ENCODE assay signal across 9 cellular contexts in genomic region chr4:48483777-48484493, GRCh38. TPM values are rescaled to one million over a fixed set of nuclear protein-coding genes. Genes with fewer than 3 reads are reported as not detected.
DNase-seq lines count a peak whose midpoint lies in the region; ATAC-seq, FAIRE-seq and TF ChIP-seq lines count a peak whose summit lies in the region.
"Had no signal": no experiment of that assay in that cellular context is flagged by ENCODE, and none has a peak within 500 bp of the region (broad histone marks: within the 10 kb centered on the region; RNA-seq: fewer than 3 reads in every experiment).

No MANE protein-coding gene starts in this region.

- peaks cover 6 to 11% of the 10 kb centered on the region in 2 donors for H3K4me1 Mint-ChIP-seq in effector memory CD8-positive, alpha-beta T cell (ENCODE audit: low read depth in 2 of 2)

- no peak overlapping the region for H3K27ac ChIP-seq in neutrophil

- no peaks in the 10 kb centered on the region for H3K9me3 ChIP-seq in neutrophil

- H3K4me3 Mint-ChIP-seq in effector memory CD8-positive, alpha-beta T cell, result peak overlapping the region; percentile 68 to 72

- ATAC-seq in effector memory CD8-positive, alpha-beta T cell (replicated peaks), result peak; percentile 66

- peak; percentile 75 for DNase-seq in D341Med (ENCODE audit: low spot score)
- peak; percentile 36 for DNase-seq in NCI-H69 (lab: John Stamatoyannopoulos, UW)
- no peak for DNase-seq in effector memory CD8-positive, alpha-beta T cell
- DNase-seq in SHP77 (lab: John Stamatoyannopoulos, UW), result no peak
- DNase-seq in T-helper 9 cell, result no peak
- no peak for DNase-seq in GM12891 (ENCODE audit: insufficient read length, low spot score)
- no peak for DNase-seq in kidney tubule cell (ENCODE audit: low spot score)

- H3K36me3 Mint-ChIP-seq in effector memory CD8-positive, alpha-beta T cell (ENCODE audit: insufficient read depth), result peaks cover 3% of the 10 kb centered on the region

- no peak for FAIRE-seq in GM12891 (lab: Jason Lieb, UNC)
- FAIRE-seq: colon had no signal

- peaks cover 100% of the 10 kb centered on the region for H3K27me3 ChIP-seq in neutrophil

- H3K9me3 Mint-ChIP-seq in effector memory CD8-positive, alpha-beta T cell, result no peaks in the 10 kb centered on the region

- TF ChIP-seq POLR2A in GM12891 (IDR thresholded peaks at IDR 0.05; ENCODE audit: low read depth, low read length), result no peak

- TF ChIP-seq CTCF in neutrophil (IDR thresholded peaks at IDR 0.05), result no peak

- H3K36me3 ChIP-seq in neutrophil, result no peaks in the 10 kb centered on the region

- no peak overlapping the region for H3K27ac Mint-ChIP-seq in effector memory CD8-positive, alpha-beta T cell

- peaks cover 59 to 70% of the 10 kb centered on the region in 2 donors for H3K27me3 Mint-ChIP-seq in effector memory CD8-positive, alpha-beta T cell

- H3K4me3 ChIP-seq in neutrophil (ENCODE audit: low read depth in 1 of 2, low read length in 1 of 2), result peak overlapping the region; percentile 12 to 36

- peaks cover 16 to 22% of the 10 kb centered on the region in 2 experiments for H3K4me1 ChIP-seq in neutrophil (ENCODE audit: control insufficient read depth in 1 of 2, insufficient read depth in 1 of 2, low read depth in 1 of 2, low read length in 1 of 2)

TF ChIP-seq in GM12891, 5 proteins besides CTCF, POLR2A, EP300 and RAD21:
- TF ChIP-seq POLR2AphosphoS5 (IDR thresholded peaks at IDR 0.05; ENCODE audit: low read depth, low read length), result no peak
- TF ChIP-seq SPI1 (IDR thresholded peaks at IDR 0.05; ENCODE audit: low read depth, low read length), result no peak
TF ChIP-seq in GM12891: peak in this region for 0.

RNA-seq across cellular contexts. Expression of gene SLC10A4, which starts 0.8 kb away (rescaled TPM):
- polyA plus RNA-seq in GM12891 (2012; ENCODE audit: low read depth, missing spikeins), result not detected

RNA-seq across cellular contexts. Expression of gene ZAR1, which starts 6.1 kb away (rescaled TPM):
- polyA plus RNA-seq in GM12891 (2012; ENCODE audit: low read depth, missing spikeins), result not detected

Comparison
In these comparisons a context has a peak if more than half of its experiments do, and no peak if none do; other contexts are left out.
1. DNase-seq: peak in D341Med (single experiment) and NCI-H69 (single experiment); none in effector memory CD8-positive, alpha-beta T cell (0 of 3), SHP77 (0 of 2), T-helper 9 cell (single experiment), GM12891 (single experiment) and kidney tubule cell (single experiment).